Comparison of ENCODE assay signal across 5 cellular contexts in genomic region chr10:27784272-27784671, GRCh38. TPM values are rescaled to one million over a fixed set of nuclear protein-coding genes. Genes with fewer than 3 reads are reported as not detected.
"Had no signal": no experiment of that assay in that cellular context is flagged by ENCODE, and none has a peak within 500 bp of the region (broad histone marks: within the 10 kb centered on the region; RNA-seq: fewer than 3 reads in every experiment).

No MANE protein-coding gene starts in this region.

- H2AFZ ChIP-seq: GM23338 had no signal

- H3K4me2 ChIP-seq: GM23338 had no signal

- H3K27ac ChIP-seq: HL-60 had no signal

- H3K4me3 Mint-ChIP-seq: GM23338, H9, IgD-negative memory B cell had no signal

- H3K27ac Mint-ChIP-seq: GM23338, H9, IgD-negative memory B cell had no signal

- H3K4me3 ChIP-seq: GM23338 had no signal

RNA-seq across cellular contexts. Expression of gene MKX, which starts 38.7 kb away (rescaled TPM):
- total RNA-seq: HepG2 had no signal
